9 cellular contexts compared by ENCODE assay signal in the genomic region with DNA sequence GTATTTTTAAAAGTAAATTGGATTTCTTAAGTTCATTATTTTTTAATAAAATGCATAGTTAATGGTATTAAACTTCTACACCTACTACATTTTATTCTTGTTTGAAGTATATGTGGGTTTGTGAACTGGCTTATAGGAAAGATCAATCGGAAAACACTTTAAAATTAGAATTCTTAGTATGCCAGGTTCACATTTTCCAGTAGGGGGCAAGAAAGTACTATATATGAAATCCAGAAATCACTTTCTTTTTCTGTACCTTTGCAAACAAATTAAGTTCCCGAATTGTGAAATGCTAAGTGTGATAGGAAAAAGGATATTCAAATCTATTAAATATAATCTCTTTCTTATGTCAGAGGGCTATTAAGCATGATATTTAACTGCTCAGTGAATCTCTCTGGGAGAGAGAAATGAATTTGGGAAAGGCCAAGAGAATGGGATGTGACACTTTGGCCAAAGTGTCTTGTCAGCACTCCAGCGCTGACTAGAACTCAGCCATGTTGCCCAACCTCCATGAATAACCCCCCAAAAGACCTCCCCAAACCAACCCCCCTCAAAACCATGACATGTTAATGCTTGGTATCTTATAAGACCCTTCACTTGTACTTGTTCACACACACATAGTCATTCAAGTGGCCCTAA.
DNase-seq lines count a peak whose midpoint lies in the region; ATAC-seq, FAIRE-seq and TF ChIP-seq lines count a peak whose summit lies in the region.
"Had no signal": no experiment of that assay in that cellular context is flagged by ENCODE, and none has a peak within 500 bp of the region (broad histone marks: within the 10 kb centered on the region; RNA-seq: fewer than 3 reads in every experiment).

No MANE protein-coding gene starts in this region.

- no TSS peak for BruUV-seq in PC-9 (replicated peaks; lab: Mats Ljungman, UMichigan)

- TF ChIP-seq CTCF in GM12874 (IDR thresholded peaks at IDR 0.05; ENCODE audit: insufficient read depth, low read depth, low read length) (0 out of 2 replicates have a peak, but pooled peaks have one; percentile 23), PC-9 (conservative IDR thresholded peaks at IDR 0.05) (peak; percentile 85), upper lobe of right lung (IDR thresholded peaks at IDR 0.05) (peak; percentile 25)

- H3K27ac ChIP-seq in PC-9 (no peak overlapping the region), upper lobe of right lung (no peak overlapping the region)

- no peaks in the 10 kb centered on the region for H4K20me1 ChIP-seq in PC-9 (ENCODE audit: insufficient read depth)

- POLR2A ChIA-PET in PC-9 (lab: Charles Lee; ENCODE audit: unreplicated experiment): interaction anchor here (0.6 to 0.7 kb wide), 2 partner anchors 31 to 150 kb away, joined by 4 to 43 read pairs; no protein-coding TSS in a partner anchor

- no peak overlapping the region for H2AFZ ChIP-seq in PC-9

- H3K27me3 ChIP-seq in PC-9 (ENCODE audit: insufficient read depth, low read depth): no peaks in the 10 kb centered on the region
- no peaks in the 10 kb centered on the region for H3K27me3 ChIP-seq in upper lobe of right lung

- intact Hi-C loops in PC-9 (cut with micrococcal nuclease; ENCODE audit: unreplicated experiment) (loop anchor here (2.0 to 5.0 kb wide), 2 partner anchors 277 to 1584 kb away; no protein-coding TSS in a partner anchor), upper lobe of right lung (cut with DNase I) (no loop called here)

- H3K4me1 ChIP-seq in PC-9 (replicated peaks; ENCODE audit: insufficient read depth): no peaks in the 10 kb centered on the region
- H3K4me1 ChIP-seq in upper lobe of right lung: no peaks in the 10 kb centered on the region

- peak; percentile 32 for ATAC-seq in HG02885 (IDR thresholded peaks at IDR 0.05; ENCODE audit: poor library complexity, unreplicated experiment)
- ATAC-seq in upper lobe of right lung: no peak
- ATAC-seq: K562 had no signal

- no peaks in the 10 kb centered on the region for H3K9me2 ChIP-seq in PC-9 (ENCODE audit: insufficient read depth)

- no peaks in the 10 kb centered on the region for H3K79me2 ChIP-seq in PC-9 (ENCODE audit: low read depth)

- DNase-seq in PC-9 (peak in 1 of 2 experiments; percentile 46), foreskin melanocyte (peak; percentile 6), upper lobe of right lung (no peak), iPS-NIHi11 (ENCODE audit: low spot score) (no peak), HTR-8/SVneo (ENCODE audit: insufficient read length, low spot score) (no peak)
- DNase-seq in activated CD4-positive, alpha-beta T cell treated with anti-CD3 and anti-CD28 coated beads, Interleukin-2, amount 50 U/mL, for 48 hours: no peak

- H3K9me3 ChIP-seq in PC-9 (ENCODE audit: insufficient read depth, low read depth) (no peaks in the 10 kb centered on the region), upper lobe of right lung (no peaks in the 10 kb centered on the region)

- no peaks in the 10 kb centered on the region for H3F3A ChIP-seq in PC-9 (ENCODE audit: insufficient read depth, low read depth)

- H3K36me3 ChIP-seq in PC-9 (ENCODE audit: low read depth) (no peaks in the 10 kb centered on the region), upper lobe of right lung (no peaks in the 10 kb centered on the region)

- H3K4me3 ChIP-seq in PC-9: no peak overlapping the region
- H3K4me3 ChIP-seq in upper lobe of right lung: no peak overlapping the region
- H3K4me3 ChIP-seq: K562 had no signal

- FAIRE-seq in HTR-8/SVneo (lab: Jason Lieb, UNC): no peak
- FAIRE-seq: K562 had no signal

- H3K4me2 ChIP-seq in PC-9: peak overlapping the region; percentile 46; the same call in 1 of the 2 replicates

- CTCF ChIA-PET in PC-9 (lab: Charles Lee): interaction anchor here (0.6 kb wide), 1 partner anchor 788 kb away, joined by 3 read pairs; no protein-coding TSS in a partner anchor

Comparison
In these comparisons a context has a peak if more than half of its experiments do, and no peak if none do; other contexts are left out.
1. CTCF ChIP-seq: peak in every context shown above with its lines; median percentile 85 in PC-9; 25 in upper lobe of right lung; 23 in GM12874.